In genomic region chrX:1493877-1494510, GRCh38 we compare ENCODE assay signal across 9 cellular contexts. TPM values are rescaled to one million over a fixed set of nuclear protein-coding genes. Genes with fewer than 3 reads are reported as not detected.
DNase-seq lines count a peak whose midpoint lies in the region; ATAC-seq, FAIRE-seq and TF ChIP-seq lines count a peak whose summit lies in the region.
"Had no signal": no experiment of that assay in that cellular context is flagged by ENCODE, and none has a peak within 500 bp of the region (broad histone marks: within the 10 kb centered on the region; RNA-seq: fewer than 3 reads in every experiment).

No MANE protein-coding gene starts in this region.

- no peak overlapping the region for H3K18ac ChIP-seq in IMR-90 (ENCODE audit: low read depth, low read length)

- 22% methylated on average over 4 of the region's 15 CpGs; no CpG with 5 or more reads in 1 of the 2 experiments for WGBS in IMR-90 (ENCODE audit: extremely low coverage in 2 of 2, insufficient read length in 1 of 2), 2 experiments
- WGBS in GM12878 (ENCODE audit: insufficient coverage, insufficient replicate concordance, low lambda C conversion rate, missing lambda C conversion rate): 3% methylated on average over 15 of the region's 15 CpGs
- WGBS in prostate gland: 18% methylated on average over 15 of the region's 15 CpGs

- peak overlapping the region; percentile 51 for H2AFZ ChIP-seq in IMR-90 (replicated peaks; ENCODE audit: low read length, poor library complexity)
- no peak overlapping the region for H2AFZ ChIP-seq in GM12878 (ENCODE audit: control insufficient read depth, low read depth, low read length)

- ATAC-seq in GM21576 (IDR thresholded peaks at IDR 0.05; ENCODE audit: unreplicated experiment) (peak; percentile 58), IMR-90 (ENCODE audit: low read depth) (no peak; the same call in 1 of the 2 replicates), GM12878 (peak; percentile 77)

- H2AK9ac ChIP-seq in IMR-90 (replicated peaks; ENCODE audit: low read depth, low read length, poor library complexity): no peak overlapping the region

- intact Hi-C loops in IMR-90 (cut with micrococcal nuclease): no loop called here
- intact Hi-C loops in GM12878 (cut with micrococcal nuclease; ENCODE audit: unreplicated experiment): loop anchor here (2.0 kb wide), 1 partner anchor 43 kb away; the partner anchor contains the start of gene P2RY8
- intact Hi-C loops in prostate gland (cut with DNase I): no loop called here

- dilution Hi-C loops in IMR-90 (cut with HindIII; ENCODE audit: low sequenced_read_pairs, unreplicated experiment): no loop called here

- no peaks in the 10 kb centered on the region for H3K4me1 ChIP-seq in IMR-90 (ENCODE audit: control insufficient read depth, insufficient read depth, low read length)
- H3K4me1 ChIP-seq in GM12878 (ENCODE audit: control insufficient read depth, insufficient read depth, low read length): peaks cover 20% of the 10 kb centered on the region
- no peaks in the 10 kb centered on the region for H3K4me1 ChIP-seq in prostate gland (replicated peaks)
- H3K4me1 ChIP-seq: SJCRH30 had no signal

- H4K20me1 ChIP-seq in IMR-90 (ENCODE audit: insufficient read depth, low read length): no peaks in the 10 kb centered on the region
- no peaks in the 10 kb centered on the region for H4K20me1 ChIP-seq in GM12878 (ENCODE audit: control insufficient read depth, insufficient read depth)

- TF ChIP-seq CTCF in IMR-90 (conservative IDR thresholded peaks at IDR 0.05; ENCODE audit: low read depth, low read length) (no peak), GM12878 (IDR thresholded peaks at IDR 0.05 in 2 of 3, conservative IDR thresholded peaks at IDR 0.05 in 1 of 3; ENCODE audit: control insufficient read depth in 2 of 3, extremely low read depth in 1 of 3, insufficient read depth in 1 of 3, low read depth in 3 of 3, low read length in 3 of 3) (no peak), prostate gland (IDR thresholded peaks at IDR 0.05) (no peak)

- H3K79me1 ChIP-seq in IMR-90 (ENCODE audit: low read depth in 1 of 2, low read length in 2 of 2): no peaks in the 10 kb centered on the region

- no peak overlapping the region for H4K91ac ChIP-seq in IMR-90 (ENCODE audit: insufficient read depth, low read depth, low read length)

- in situ Hi-C loops in IMR-90 (cut with MboI; ENCODE audit: low sequenced_read_pairs) (no loop called here), GM12878 (cut with MboI) (no loop called here)

- H2BK15ac ChIP-seq in IMR-90 (ENCODE audit: low read depth, low read length): no peak overlapping the region

- H4K8ac ChIP-seq in IMR-90 (ENCODE audit: low read depth in 2 of 2, low read length in 2 of 2): no peak overlapping the region

- no peak overlapping the region for H4K5ac ChIP-seq in IMR-90 (ENCODE audit: low read depth, low read length)

- H3K27ac ChIP-seq in IMR-90 (ENCODE audit: insufficient read depth, low read length) (no peak overlapping the region), GM12878 (ENCODE audit: control insufficient read depth, insufficient read depth) (peak overlapping the region; percentile 87), prostate gland (no peak overlapping the region)
- H3K27ac ChIP-seq: SJCRH30 had no signal

- no peaks in the 10 kb centered on the region for H3K9me1 ChIP-seq in IMR-90 (ENCODE audit: insufficient read depth, low read length)

- no peak overlapping the region for H2BK5ac ChIP-seq in IMR-90 (ENCODE audit: low read depth, low read length, poor library complexity, severe bottlenecking)

- no peak overlapping the region for H3K9ac ChIP-seq in IMR-90 (ENCODE audit: low read depth, low read length)
- H3K9ac ChIP-seq in GM12878 (ENCODE audit: control insufficient read depth, insufficient read depth, low read length): peak overlapping the region; percentile 83

- H3K36me3 ChIP-seq in IMR-90 (ENCODE audit: control insufficient read depth, insufficient read depth, low read length) (no peaks in the 10 kb centered on the region), GM12878 (ENCODE audit: control insufficient read depth in 2 of 2, insufficient read depth in 2 of 2, low read length in 1 of 2) (peaks cover 4% of the 10 kb centered on the region in 2 experiments; a peak in 2 of 4 replicates), prostate gland (no peaks in the 10 kb centered on the region)
- H3K36me3 ChIP-seq: SJCRH30 had no signal

- H3K27me3 ChIP-seq in IMR-90 (ENCODE audit: control insufficient read depth, insufficient read depth, low read length) (no peaks in the 10 kb centered on the region), GM12878 (replicated peaks in 1 of 2; ENCODE audit: control insufficient read depth in 2 of 2, insufficient read depth in 2 of 2, low read length in 1 of 2) (no peaks in the 10 kb centered on the region), prostate gland (replicated peaks; ENCODE audit: insufficient read depth) (no peaks in the 10 kb centered on the region)
- H3K27me3 ChIP-seq: SJCRH30 had no signal

- RAD21 ChIA-PET in GM12878 (lab: Charles Lee; ENCODE audit: unreplicated experiment): no interaction called here

- TF ChIP-seq EP300 in GM12878 (IDR thresholded peaks at IDR 0.05; ENCODE audit: borderline replicate concordance in 1 of 2, control insufficient read depth in 1 of 2, low read depth in 2 of 2, low read length in 2 of 2): peak; percentile 12 to 48; a peak in 2 of 4 replicates

- no peak overlapping the region for H3K23ac ChIP-seq in IMR-90 (ENCODE audit: low read depth, low read length)

- H2BK20ac ChIP-seq in IMR-90 (ENCODE audit: low read depth, low read length): no peak overlapping the region

- no peak for TF ChIP-seq RAD21 in IMR-90 (IDR thresholded peaks at IDR 0.05; ENCODE audit: low read length)
- TF ChIP-seq RAD21 in GM12878 (IDR thresholded peaks at IDR 0.05; ENCODE audit: insufficient read depth, low read depth, low read length): no peak

- H3K79me2 ChIP-seq in GM12878 (ENCODE audit: control insufficient read depth, insufficient read depth, low read length): peaks cover 18% of the 10 kb centered on the region

- no peak for TF ChIP-seq POLR2A in IMR-90 (IDR thresholded peaks at IDR 0.05; ENCODE audit: low read depth, low read length)
- TF ChIP-seq POLR2A in GM12878 (IDR thresholded peaks at IDR 0.05; ENCODE audit: low read depth, low read length): peak; percentile 70
- TF ChIP-seq POLR2A in prostate gland (IDR thresholded peaks at IDR 0.05): no peak

- BruUV-seq in IMR-90 (replicated peaks; lab: Mats Ljungman, UMichigan) (no TSS peak), GM12878 (replicated peaks; lab: Mats Ljungman, UMichigan) (TSS peak; percentile 70)

- no peak overlapping the region for H2BK120ac ChIP-seq in IMR-90 (ENCODE audit: low read depth, low read length)

- CTCF ChIA-PET in IMR-90 (lab: Yijun Ruan, JAX) (no interaction called here), GM12878 (lab: Yijun Ruan, JAX) (no interaction called here)

- no peak overlapping the region for H2AK5ac ChIP-seq in IMR-90 (ENCODE audit: low read depth, low read length)

- POLR2A ChIA-PET in IMR-90 (lab: Charles Lee; ENCODE audit: unreplicated experiment) (no interaction called here), GM12878 (lab: Charles Lee) (no interaction called here)

- DNase-seq in GM18507 (ENCODE audit: extremely low spot score, insufficient read length, low read depth) (no peak), IMR-90 (no peak), GM12878 (ENCODE audit: low read depth, low spot score) (no peak), prostate gland (ENCODE audit: low spot score) (no peak), amniotic stem cell (lab: John Stamatoyannopoulos, UW) (no peak), middle frontal gyrus (ENCODE audit: extremely low spot score, low spot score) (no peak)
- DNase-seq in stimulated activated CD8-positive, alpha-beta memory T cell treated with anti-CD3 and anti-CD28 coated beads, Interleukin-4, amount 100 ng/mL, for 48 hours: peak; percentile 21

- SMC1A ChIA-PET in GM12878 (lab: Charles Lee; ENCODE audit: uncharacterized antibody, unreplicated experiment): no interaction called here

- H3K4ac ChIP-seq in IMR-90 (ENCODE audit: low read depth, low read length): no peak overlapping the region

- no peak overlapping the region for H3K14ac ChIP-seq in IMR-90 (replicated peaks; ENCODE audit: low read depth, low read length)

- no peak overlapping the region for H3K4me3 ChIP-seq in IMR-90 (ENCODE audit: insufficient read depth, low read depth, low read length)
- peak overlapping the region; percentile 78 for H3K4me3 ChIP-seq in GM12878
- H3K4me3 ChIP-seq in prostate gland: no peak overlapping the region
- H3K4me3 ChIP-seq: SJCRH30 had no signal

- no peak overlapping the region for H3K56ac ChIP-seq in IMR-90 (ENCODE audit: extremely low read depth, insufficient read depth, low read length)

- peak; percentile 90 for FAIRE-seq in GM18507 (lab: Jason Lieb, UNC)
- peak; percentile 23 for FAIRE-seq in GM12878 (lab: Jason Lieb, UNC)

- H3K9me3 ChIP-seq in IMR-90 (ENCODE audit: control insufficient read depth, insufficient read depth, low read length) (peaks cover 5% of the 10 kb centered on the region; the same call in 1 of the 2 replicates), GM12878 (replicated peaks; ENCODE audit: control insufficient read depth, insufficient read depth, low read length) (no peaks in the 10 kb centered on the region; the same call in 2 of the 3 replicates), prostate gland (no peaks in the 10 kb centered on the region)
- H3K9me3 ChIP-seq: SJCRH30 had no signal

- H3K4me2 ChIP-seq in IMR-90 (ENCODE audit: low read depth, low read length) (no peak overlapping the region), GM12878 (ENCODE audit: control insufficient read depth, insufficient read depth) (peak overlapping the region; percentile 100)

RNA-seq across cellular contexts. Expression of gene ASMTL, which starts 41.3 kb away (rescaled TPM):
- total RNA-seq in IMR-90 (2012; rRNA removed): 13.1 and 13.4 TPM in 2 replicates
- 33.4 and 34.6 TPM in 2 replicates for polyA plus RNA-seq in IMR-90 (2012; rRNA removed)
- polyA plus RNA-seq in IMR-90 (2012; cell fraction: cytosol; rRNA removed): 35.4 and 37.5 TPM in 2 replicates
- 26.1 and 39.1 TPM in 2 replicates for polyA plus RNA-seq in IMR-90 (2012; cell fraction: nucleus; rRNA removed; ENCODE audit: low replicate concordance)
- 32.4 and 34.7 TPM in 2 replicates for total RNA-seq in GM12878 (2013; cell fraction: nucleolus; rRNA removed)
- total RNA-seq in GM12878 (2014; rRNA removed): 21.7 and 32.2 TPM in 2 replicates
- 15.5 and 18.1 TPM in 2 replicates for total RNA-seq in GM12878 (2014; rRNA removed; fragmentation: Illumina TruSeq; extraction: Trizol)
- 46.6 and 46.8 TPM in 2 replicates for total RNA-seq in GM12878 (2021)
- 14.8 TPM for polyA plus RNA-seq in GM12878 (2011; ENCODE audit: low read depth)
- 24.5 and 51.9 TPM in 2 replicates for polyA plus RNA-seq in GM12878 (2011; rRNA removed)
- 54.2 and 67.8 TPM in 2 replicates for polyA plus RNA-seq in GM12878 (2011; cell fraction: cytosol; rRNA removed)
- polyA plus RNA-seq in GM12878 (2011; cell fraction: nucleus; rRNA removed): 97.6 and 127 TPM in 2 replicates
- 42.3 and 47.5 TPM in 2 replicates for polyA plus RNA-seq in GM12878 (2012)
- polyA plus RNA-seq in GM12878 (2014; fragmentation: Illumina TruSeq; extraction: Trizol): 8.5 and 14.3 TPM in 2 replicates
- 1 to 10 TPM; 1.6 to 3.8 TPM for polyA plus RNA-seq in GM12878 (2014; fragmentation: Nextera tagmentation; extraction: Ambion mirVana)
- 44.6 and 48.4 TPM in 2 replicates for polyA plus RNA-seq in GM12878 (2014; rRNA removed)
- 10 to 100 TPM; 32.1 to 34.4 TPM for polyA plus RNA-seq in GM12878 (2016; fragmentation: Nextera tagmentation; extraction: Ambion mirVana)
- 31.2 and 53.8 TPM in 2 replicates for polyA minus RNA-seq in GM12878 (2011; rRNA and poly(A)+ RNA removed)
- 20.7 and 21.2 TPM in 2 replicates for polyA minus RNA-seq in GM12878 (2011; cell fraction: cytosol; rRNA and poly(A)+ RNA removed)
- 17.2 and 27.9 TPM in 2 replicates for polyA minus RNA-seq in GM12878 (2011; cell fraction: nucleus; rRNA and poly(A)+ RNA removed)
- total RNA-seq in prostate gland: 10 to 100 TPM; 43.1 to 44.2 TPM

RNA-seq across cellular contexts. Expression of gene P2RY8, which starts 43.0 kb away (rescaled TPM):
- total RNA-seq in IMR-90 (2012; rRNA removed) (not detected in 2 replicates), GM12878 (2014; rRNA removed) (34.0 and 44.7 TPM in 2 replicates), GM12878 (2014; rRNA removed; fragmentation: Illumina TruSeq; extraction: Trizol) (28.8 and 29.7 TPM in 2 replicates), GM12878 (2021) (61.3 and 61.8 TPM in 2 replicates), prostate gland (1 to 10 TPM in 1 of 2 donors, under 1 TPM in 1; 0.59 to 1.8 TPM)
- polyA plus RNA-seq in IMR-90 (2012; rRNA removed) (not detected in 2 replicates), GM12878 (2011; rRNA removed) (20.4 and 31.1 TPM in 2 replicates), GM12878 (2014; fragmentation: Illumina TruSeq; extraction: Trizol) (27.5 and 30.5 TPM in 2 replicates), GM12878 (2014; fragmentation: Nextera tagmentation; extraction: Ambion mirVana) (1 to 10 TPM; 2.0 to 4.0 TPM), GM12878 (2014; rRNA removed) (41.8 and 49.0 TPM in 2 replicates), GM12878 (2016; fragmentation: Nextera tagmentation; extraction: Ambion mirVana) (10 to 100 TPM; 62.7 to 64.4 TPM)
- polyA plus RNA-seq in IMR-90 (2012; cell fraction: cytosol; rRNA removed): not detected in 2 replicates
- polyA plus RNA-seq in IMR-90 (2012; cell fraction: nucleus; rRNA removed; ENCODE audit: low replicate concordance): not detected in 2 replicates
- total RNA-seq in GM12878 (2013; cell fraction: nucleolus; rRNA removed): 85.1 and 89.7 TPM in 2 replicates
- 30.9 TPM for polyA plus RNA-seq in GM12878 (2011; ENCODE audit: low read depth)
- polyA plus RNA-seq in GM12878 (2011; cell fraction: cytosol; rRNA removed): 41.3 and 52.8 TPM in 2 replicates
- polyA plus RNA-seq in GM12878 (2011; cell fraction: nucleus; rRNA removed): 29.2 and 35.1 TPM in 2 replicates
- 41.7 and 45.3 TPM in 2 replicates for polyA plus RNA-seq in GM12878 (2012)
- 37.7 and 60.0 TPM in 2 replicates for polyA minus RNA-seq in GM12878 (2011; rRNA and poly(A)+ RNA removed)
- 26.7 and 36.8 TPM in 2 replicates for polyA minus RNA-seq in GM12878 (2011; cell fraction: cytosol; rRNA and poly(A)+ RNA removed)
- polyA minus RNA-seq in GM12878 (2011; cell fraction: nucleus; rRNA and poly(A)+ RNA removed): 20.7 and 34.7 TPM in 2 replicates

Comparison
In these comparisons a context has a peak if more than half of its experiments do, and no peak if none do; other contexts are left out.
1. RNA of gene P2RY8, which starts 43.0 kb away (total RNA-seq): 28.8 to 89.7 TPM in GM12878; 0.59 to 1.8 TPM in prostate gland and not detected in IMR-90; every median in the first group is over 10 times any median in the second.